Comparison of ENCODE assay signal across 1 cellular context in genomic region chr12:47729233-47729632, GRCh38.
A peak's percentile ranks its signal among the peaks of the same experiment; 100 is the strongest.
TF ChIP-seq lines count a peak whose summit lies in the region.

No MANE protein-coding gene starts in this region.

TF ChIP-seq in K562, 482 proteins besides CTCF, POLR2A, EP300 and RAD21:
- TF ChIP-seq SMARCC2 (IDR thresholded peaks at IDR 0.05; ENCODE audit: low read depth): no peak
- no peak for TF ChIP-seq TCFL5 (CRISPR knock-in tag; conservative IDR thresholded peaks at IDR 0.05)
- no peak for TF ChIP-seq KDM5B (IDR thresholded peaks at IDR 0.05; ENCODE audit: insufficient replicate concordance, low read depth, low read length)
- TF ChIP-seq TFAP4 (CRISPR knock-in tag; IDR thresholded peaks at IDR 0.05; ENCODE audit: borderline replicate concordance): 0 out of 2 replicates have a peak, but pooled peaks have one; percentile 19
TF ChIP-seq in K562: peak in this region for 1.
